ENCODE assay signal across 8 cellular contexts in the genomic region with DNA sequence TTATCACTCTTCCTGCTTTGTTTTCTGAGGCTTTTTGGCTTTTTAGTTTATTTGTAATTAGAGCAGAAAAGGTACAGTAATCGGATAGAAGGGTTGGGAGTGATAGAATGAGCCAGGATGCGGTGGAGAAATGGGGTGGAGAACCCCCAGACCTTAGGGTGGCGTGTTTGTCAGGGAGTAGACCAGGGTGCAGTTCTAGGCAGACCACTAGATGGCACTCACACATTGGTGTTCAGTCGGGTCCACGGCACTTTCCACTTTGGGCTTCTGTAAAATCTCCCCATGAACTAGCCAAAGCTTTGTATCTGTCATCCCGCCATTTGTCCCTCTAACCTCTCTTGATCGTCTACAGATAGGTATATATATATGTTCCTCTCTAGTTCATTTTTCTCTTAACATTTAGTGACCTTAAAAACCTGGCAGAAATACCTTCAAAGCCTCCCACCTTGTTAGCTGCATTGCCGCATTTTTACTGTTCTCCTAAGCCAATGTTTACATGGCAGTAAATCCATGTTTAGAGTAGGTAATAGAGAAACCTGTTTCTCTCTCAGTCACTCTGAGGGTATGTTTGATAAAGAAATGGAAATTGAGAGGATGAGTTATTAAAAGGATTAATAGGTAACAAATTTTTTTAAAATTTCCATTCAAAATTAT. TPM values are rescaled to one million over a fixed set of nuclear protein-coding genes. Genes with fewer than 3 reads are reported as not detected.
DNase-seq lines count a peak whose midpoint lies in the region; ATAC-seq and TF ChIP-seq lines count a peak whose summit lies in the region.

No MANE protein-coding gene starts in this region.

- no peaks in the 10 kb centered on the region for H3K36me3 Mint-ChIP-seq in activated CD4-positive, alpha-beta T cell treated with anti-CD3 and anti-CD28 coated beads, Interleukin-2, amount 10 ng/mL, durations not matched to agents 24 days and 14 days (ENCODE audit: low read depth)

- TF ChIP-seq CTCF in coronary artery (IDR thresholded peaks at IDR 0.05): peak; percentile 79
- TF ChIP-seq CTCF in left lung (IDR thresholded peaks at IDR 0.05): peak; percentile 79 to 83

- H3K27ac ChIP-seq in coronary artery (no peak overlapping the region), left lung (no peak overlapping the region)

- ATAC-seq in GM19023 (IDR thresholded peaks at IDR 0.05; ENCODE audit: unreplicated experiment) (peak; percentile 70), HG03460 (IDR thresholded peaks at IDR 0.05; ENCODE audit: unreplicated experiment) (peak; percentile 53), left lung (peak; percentile 89)

- H3K4me3 ChIP-seq in coronary artery (peak overlapping the region; percentile 20), left lung (no peak overlapping the region)

- no peaks in the 10 kb centered on the region for H3K36me3 ChIP-seq in left lung

- H3K4me1 ChIP-seq in left lung: peaks cover 5 to 16% of the 10 kb centered on the region in 2 donors

- peaks cover 35% of the 10 kb centered on the region for H3K4me1 Mint-ChIP-seq in activated CD4-positive, alpha-beta T cell treated with anti-CD3 and anti-CD28 coated beads, Interleukin-2, amount 10 ng/mL, durations not matched to agents 24 days and 14 days

- H3K4me3 Mint-ChIP-seq in activated CD4-positive, alpha-beta T cell treated with anti-CD3 and anti-CD28 coated beads, Interleukin-2, amount 10 ng/mL, durations not matched to agents 24 days and 14 days: peak overlapping the region; percentile 77

- H3K27ac Mint-ChIP-seq in activated CD4-positive, alpha-beta T cell treated with anti-CD3 and anti-CD28 coated beads, Interleukin-2, amount 10 ng/mL, durations not matched to agents 24 days and 14 days: peak overlapping the region; percentile 50

- H3K9me3 ChIP-seq in left lung: no peaks in the 10 kb centered on the region

- in situ Hi-C loops in ACHN (cut with HindIII; ENCODE audit: low pct_ligation_motif_present, low pct_unique_long_range_greater_than_20kb, low sequenced_read_pairs): no loop called here

- intact Hi-C loops in activated CD4-positive, alpha-beta T cell treated with anti-CD3 and anti-CD28 coated beads, Interleukin-2, amount 10 ng/mL, durations not matched to agents 24 days and 14 days (cut with micrococcal nuclease): loop anchor here (1.0 to 10.0 kb wide), 14 partner anchors 154 to 1971 kb away; a partner anchor contains a TSS
- intact Hi-C loops in left lung (cut with DNase I): loop anchor here in 1 of 2 donors (10.0 kb wide), 1 partner anchor 859 kb away; no protein-coding TSS in a partner anchor

- peaks cover 15% of the 10 kb centered on the region for H3K27me3 Mint-ChIP-seq in activated CD4-positive, alpha-beta T cell treated with anti-CD3 and anti-CD28 coated beads, Interleukin-2, amount 10 ng/mL, durations not matched to agents 24 days and 14 days

- no peaks in the 10 kb centered on the region for H3K9me3 Mint-ChIP-seq in activated CD4-positive, alpha-beta T cell treated with anti-CD3 and anti-CD28 coated beads, Interleukin-2, amount 10 ng/mL, durations not matched to agents 24 days and 14 days

- peak; percentile 78 for DNase-seq in ACHN
- DNase-seq in NCI-H524 (lab: John Stamatoyannopoulos, UW): peak; percentile 33 to 74
- peak; percentile 95 for DNase-seq in activated CD4-positive, alpha-beta T cell treated with anti-CD3 and anti-CD28 coated beads, Interleukin-2, amount 10 ng/mL, durations not matched to agents 24 days and 14 days
- DNase-seq in coronary artery (ENCODE audit: low spot score): no peak
- DNase-seq in left lung: peak in 1 of 2 donors; percentile 73
- DNase-seq in stimulated activated CD4-positive, alpha-beta T cell treated with anti-CD3 and anti-CD28 coated beads, TNF-alpha, amount 100 ng/mL, for 24 hours (ENCODE audit: low read depth in 3 of 3): peak; percentile 64 to 78 (median 78)

- peaks cover 4 to 25% of the 10 kb centered on the region in 2 donors for H3K27me3 ChIP-seq in left lung

RNA-seq across cellular contexts. Expression of a gene that starts 49.7 kb away (rescaled TPM):
- 2.6 and 3.5 TPM in 2 replicates for total RNA-seq in activated CD4-positive, alpha-beta T cell treated with anti-CD3 and anti-CD28 coated beads, Interleukin-2, amount 10 ng/mL, durations not matched to agents 24 days and 14 days
- 1 to 10 TPM; 6.4 to 7.6 TPM for total RNA-seq in left lung
